ENCODE assay signal across 13 cellular contexts in genomic region chr21:46456750-46457149, GRCh38. TPM values are rescaled to one million over a fixed set of nuclear protein-coding genes. Genes with fewer than 3 reads are reported as not detected.
A peak's percentile ranks its signal among the peaks of the same experiment; 100 is the strongest.
DNase-seq lines count a peak whose midpoint lies in the region; ATAC-seq, FAIRE-seq and TF ChIP-seq lines count a peak whose summit lies in the region.
"Had no signal": no experiment of that assay in that cellular context is flagged by ENCODE, and none has a peak within 500 bp of the region (broad histone marks: within the 10 kb centered on the region; RNA-seq: fewer than 3 reads in every experiment).

No MANE protein-coding gene starts in this region.

- BruUV-seq in GM12878 (replicated peaks; lab: Mats Ljungman, UMichigan): no TSS peak

- no peak overlapping the region for H3K9ac ChIP-seq in GM12878 (ENCODE audit: control insufficient read depth, insufficient read depth, low read length)

- no peak for ATAC-seq in CD4-positive, alpha-beta T cell (ENCODE audit: poor library complexity)
- ATAC-seq in GM12878 (no peak), naive B cell (ENCODE audit: low read depth in 2 of 2) (no peak), HG03565 (IDR thresholded peaks at IDR 0.05; ENCODE audit: unreplicated experiment) (no peak)

- H4K20me1 ChIP-seq in GM12878 (ENCODE audit: control insufficient read depth, insufficient read depth): no peaks in the 10 kb centered on the region

- peak overlapping the region; percentile 90 for H3K4me3 Mint-ChIP-seq in CD4-positive, alpha-beta T cell
- peak overlapping the region in 6 of 8 donors; percentile 22 to 95 (median 92) for H3K4me3 Mint-ChIP-seq in naive B cell

- POLR2A ChIA-PET in CD4-positive, alpha-beta T cell (lab: Charles Lee): interaction anchor here (1.4 kb wide), 1 partner anchor 33 kb away, joined by 4 read pairs; no protein-coding TSS in a partner anchor
- POLR2A ChIA-PET in GM12878 (lab: Charles Lee): interaction anchor here (1.5 kb wide), 1 partner anchor 180 kb away, joined by 5 read pairs; no protein-coding TSS in a partner anchor

- H3K4me2 ChIP-seq in GM12878 (ENCODE audit: control insufficient read depth, insufficient read depth): peak overlapping the region; percentile 38

- no peaks in the 10 kb centered on the region for H3K9me3 Mint-ChIP-seq in CD4-positive, alpha-beta T cell
- H3K9me3 Mint-ChIP-seq in naive B cell: no peaks in the 10 kb centered on the region

- SMC1A ChIA-PET in GM12878 (lab: Charles Lee; ENCODE audit: uncharacterized antibody, unreplicated experiment): interaction anchor here (1.5 to 2.1 kb wide), 3 partner anchors 13 to 70 kb away, joined by 4 to 6 read pairs (median 4); no protein-coding TSS in a partner anchor

- no peak for TF ChIP-seq EP300 in GM12878 (IDR thresholded peaks at IDR 0.05; ENCODE audit: borderline replicate concordance in 1 of 2, control insufficient read depth in 1 of 2, low read depth in 2 of 2, low read length in 2 of 2)

- intact Hi-C loops in CD4-positive, alpha-beta T cell (cut with DNase I, micrococcal nuclease): loop anchor here in 1 of 2 experiments (5.0 kb wide), 1 partner anchor 96 kb away; no protein-coding TSS in a partner anchor
- intact Hi-C loops in GM12878 (cut with micrococcal nuclease; ENCODE audit: unreplicated experiment): loop anchor here (5.0 kb wide), 1 partner anchor 134 kb away; the partner anchor contains the start of genes C21orf58 and PCNT

- H3K36me3 Mint-ChIP-seq in CD4-positive, alpha-beta T cell (ENCODE audit: low read depth): peaks cover 28% of the 10 kb centered on the region
- H3K36me3 Mint-ChIP-seq in naive B cell: no peaks in the 10 kb centered on the region

- peaks cover 52% of the 10 kb centered on the region for H3K4me1 Mint-ChIP-seq in CD4-positive, alpha-beta T cell (ENCODE audit: low read depth)
- peaks cover 10 to 43% (median 31%) of the 10 kb centered on the region in 3 donors for H3K4me1 Mint-ChIP-seq in naive B cell

- H3K27me3 Mint-ChIP-seq in CD4-positive, alpha-beta T cell: no peaks in the 10 kb centered on the region
- H3K27me3 Mint-ChIP-seq in naive B cell: no peaks in the 10 kb centered on the region

- no peak overlapping the region for H2AFZ ChIP-seq in GM12878 (ENCODE audit: control insufficient read depth, low read depth, low read length)

- CTCF ChIA-PET in CD4-positive, alpha-beta T cell (lab: Charles Lee): no interaction called here
- CTCF ChIA-PET in GM12878 (lab: Yijun Ruan, JAX): no interaction called here

- H3K27ac Mint-ChIP-seq in CD4-positive, alpha-beta T cell: peak overlapping the region; percentile 90
- peak overlapping the region in 1 of 6 donors; percentile 82 for H3K27ac Mint-ChIP-seq in naive B cell

- H3K4me1 ChIP-seq in GM12878 (ENCODE audit: control insufficient read depth, insufficient read depth, low read length): no peaks in the 10 kb centered on the region

- no peak for TF ChIP-seq CTCF in CD4-positive, alpha-beta T cell (IDR thresholded peaks at IDR 0.05)
- no peak for TF ChIP-seq CTCF in HFF-Myc (IDR thresholded peaks at IDR 0.05; ENCODE audit: low read depth, low read length, missing control alignments)
- TF ChIP-seq CTCF in GM12878 (IDR thresholded peaks at IDR 0.05 in 2 of 3, conservative IDR thresholded peaks at IDR 0.05 in 1 of 3; ENCODE audit: control insufficient read depth in 2 of 3, extremely low read depth in 1 of 3, insufficient read depth in 1 of 3, low read depth in 3 of 3, low read length in 3 of 3): no peak

- H3K27ac ChIP-seq in CD4-positive, alpha-beta T cell (ENCODE audit: low read depth, low read length): no peak overlapping the region
- H3K27ac ChIP-seq in GM12878 (ENCODE audit: control insufficient read depth, insufficient read depth): no peak overlapping the region

- DNase-seq in CD4-positive, alpha-beta T cell: no peak
- DNase-seq in HFF-Myc (ENCODE audit: extremely low read depth, low read depth) (no peak), GM12878 (ENCODE audit: low read depth, low spot score) (no peak), naive B cell (no peak), hepatic stellate cell (ENCODE audit: low spot score) (no peak), A172 (ENCODE audit: low spot score) (no peak)
- DNase-seq: activated naive CD4-positive, alpha-beta T cell; DMS79; NCI-H187 treated with DMSO at 0.1 percent for 48 hours; stimulated activated CD4-positive, alpha-beta T cell treated with anti-CD3 and anti-CD28 coated beads, Interleukin-4, amount 100 ng/mL, for 1 hour had no signal

- WGBS in GM12878 (ENCODE audit: insufficient coverage, insufficient replicate concordance, low lambda C conversion rate, missing lambda C conversion rate): 64% methylated on average over 4 of the region's 4 CpGs

- FAIRE-seq in GM12878 (lab: Jason Lieb, UNC): no peak
- FAIRE-seq: GM18507, TTC549 had no signal

- TF ChIP-seq RAD21 in GM12878 (IDR thresholded peaks at IDR 0.05; ENCODE audit: insufficient read depth, low read depth, low read length): no peak

- no peak for TF ChIP-seq POLR2A in GM12878 (IDR thresholded peaks at IDR 0.05; ENCODE audit: low read depth, low read length)

- in situ Hi-C loops in GM12878 (cut with MboI): no loop called here

- H3K4me3 ChIP-seq in HFF-Myc (replicated peaks; ENCODE audit: low read depth, low read length) (peak overlapping the region; percentile 97; the same call in 1 of the 2 replicates), GM12878 (peak overlapping the region; percentile 83)

- H3K27me3 ChIP-seq in CD4-positive, alpha-beta T cell (ENCODE audit: control insufficient read depth, insufficient read depth, low read length): no peaks in the 10 kb centered on the region
- H3K27me3 ChIP-seq in GM12878 (replicated peaks in 1 of 2; ENCODE audit: control insufficient read depth in 2 of 2, insufficient read depth in 2 of 2, low read length in 1 of 2): no peaks in the 10 kb centered on the region

- no peaks in the 10 kb centered on the region for H3K9me3 ChIP-seq in CD4-positive, alpha-beta T cell (ENCODE audit: control insufficient read depth, low read length)
- no peaks in the 10 kb centered on the region for H3K9me3 ChIP-seq in GM12878 (replicated peaks; ENCODE audit: control insufficient read depth, insufficient read depth, low read length)

- H3K79me2 ChIP-seq in GM12878 (ENCODE audit: control insufficient read depth, insufficient read depth, low read length): peaks cover 46% of the 10 kb centered on the region

- RAD21 ChIA-PET in GM12878 (lab: Charles Lee; ENCODE audit: unreplicated experiment): interaction anchor here (1.5 kb wide), 1 partner anchor 134 kb away, joined by 4 read pairs; no protein-coding TSS in a partner anchor

- peaks cover 0 to 12% of the 10 kb centered on the region in 2 experiments; a peak in 2 of 4 replicates for H3K36me3 ChIP-seq in GM12878 (ENCODE audit: control insufficient read depth in 2 of 2, insufficient read depth in 2 of 2, low read length in 1 of 2)

TF ChIP-seq in GM12878, 131 proteins besides CTCF, POLR2A, EP300 and RAD21 (continues in another document):
- no peak for TF ChIP-seq CBFB (IDR thresholded peaks at IDR 0.05; ENCODE audit: low read depth)
- TF ChIP-seq NBN (IDR thresholded peaks at IDR 0.05): no peak
- no peak for TF ChIP-seq BHLHE40 (IDR thresholded peaks at IDR 0.05; ENCODE audit: borderline replicate concordance in 1 of 2, low read depth in 2 of 2, low read length in 1 of 2)
- no peak for TF ChIP-seq MYB (IDR thresholded peaks at IDR 0.05; ENCODE audit: borderline replicate concordance, low read depth, low read length)

RNA-seq across cellular contexts. Expression of gene DIP2A, which starts 1.9 kb away (rescaled TPM):
- 10 to 100 TPM; 61.2 to 66.1 TPM for total RNA-seq in CD4-positive, alpha-beta T cell
- total RNA-seq in GM12878 (2013; cell fraction: nucleolus; rRNA removed): 193 and 219 TPM in 2 replicates
- 10.5 and 11.2 TPM in 2 replicates for total RNA-seq in GM12878 (2014; rRNA removed)
- 9.5 and 10.1 TPM in 2 replicates for total RNA-seq in GM12878 (2014; rRNA removed; fragmentation: Illumina TruSeq; extraction: Trizol)
- total RNA-seq in GM12878 (2021): 16.8 and 21.1 TPM in 2 replicates
- 9.7 TPM for polyA plus RNA-seq in GM12878 (2011; ENCODE audit: low read depth)
- 23.3 and 25.5 TPM in 2 replicates for polyA plus RNA-seq in GM12878 (2011; rRNA removed)
- polyA plus RNA-seq in GM12878 (2011; cell fraction: cytosol; rRNA removed): 15.5 and 21.6 TPM in 2 replicates
- 108 and 127 TPM in 2 replicates for polyA plus RNA-seq in GM12878 (2011; cell fraction: nucleus; rRNA removed)
- 12.8 and 17.1 TPM in 2 replicates for polyA plus RNA-seq in GM12878 (2012)
- 10.7 and 13.2 TPM in 2 replicates for polyA plus RNA-seq in GM12878 (2014; fragmentation: Illumina TruSeq; extraction: Trizol)
- polyA plus RNA-seq in GM12878 (2014; fragmentation: Nextera tagmentation; extraction: Ambion mirVana): 1 to 10 TPM; 1.7 to 3.4 TPM
- polyA plus RNA-seq in GM12878 (2014; rRNA removed): 17.0 and 20.4 TPM in 2 replicates
- polyA plus RNA-seq in GM12878 (2016; fragmentation: Nextera tagmentation; extraction: Ambion mirVana): 10 to 100 TPM; 11.2 to 14.2 TPM
- polyA minus RNA-seq in GM12878 (2011; rRNA and poly(A)+ RNA removed): 34.2 and 43.2 TPM in 2 replicates
- 9.0 and 11.2 TPM in 2 replicates for polyA minus RNA-seq in GM12878 (2011; cell fraction: cytosol; rRNA and poly(A)+ RNA removed)
- 48.4 and 77.5 TPM in 2 replicates for polyA minus RNA-seq in GM12878 (2011; cell fraction: nucleus; rRNA and poly(A)+ RNA removed)
- 10 to 100 TPM in 1 of 6 donors, 1 to 10 TPM in 4, under 1 TPM in 1; 0.34 to 12.4 (median 7.3) TPM for polyA plus RNA-seq in naive B cell (ENCODE audit: low read depth in 6 of 6)
- 8.9 and 9.9 TPM in 2 replicates for total RNA-seq in A172 (2014; rRNA removed; shearing (Covaris generic))
